ENCODE assay signal across 1 cellular context in the genomic region with DNA sequence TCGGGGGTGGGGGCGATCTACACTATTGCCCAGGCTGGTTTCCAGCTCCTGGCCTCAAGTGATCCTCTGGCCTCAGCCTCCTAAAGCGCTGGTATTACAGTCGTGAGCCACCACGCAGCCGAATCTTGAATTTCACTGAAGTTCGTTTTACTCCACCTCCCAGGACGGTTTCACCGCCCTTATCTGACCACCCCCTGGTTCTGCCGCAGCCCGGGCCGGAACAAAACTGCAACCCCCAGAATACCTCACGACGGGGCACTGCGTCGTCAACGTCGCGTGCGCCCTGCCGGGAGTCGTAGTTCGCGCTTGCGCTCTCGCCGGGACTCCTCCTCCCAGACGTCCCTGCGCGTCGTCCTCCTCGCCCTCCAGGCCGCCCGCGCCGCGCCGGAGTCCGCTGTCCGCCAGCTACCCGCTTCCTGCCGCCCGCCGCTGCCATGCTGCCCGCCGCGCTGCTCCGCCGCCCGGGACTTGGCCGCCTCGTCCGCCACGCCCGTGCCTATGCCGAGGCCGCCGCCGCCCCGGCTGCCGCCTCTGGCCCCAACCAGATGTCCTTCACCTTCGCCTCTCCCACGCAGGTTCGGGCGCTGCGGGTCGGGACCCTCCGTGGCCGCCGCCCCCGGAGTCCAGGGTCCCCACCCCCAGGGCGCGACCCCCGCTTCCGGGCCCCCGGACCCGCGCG.
TF ChIP-seq lines count a peak whose summit lies in the region.

A gene (plus strand): TSS at position 335 of the 679 bp plus-strand sequence. CDS start 100 bp downstream, at position 435.

TF ChIP-seq in HepG2, 621 proteins besides CTCF, POLR2A, EP300 and RAD21 (continued from another document and continues in another):
- TF ChIP-seq, protein P1, sequence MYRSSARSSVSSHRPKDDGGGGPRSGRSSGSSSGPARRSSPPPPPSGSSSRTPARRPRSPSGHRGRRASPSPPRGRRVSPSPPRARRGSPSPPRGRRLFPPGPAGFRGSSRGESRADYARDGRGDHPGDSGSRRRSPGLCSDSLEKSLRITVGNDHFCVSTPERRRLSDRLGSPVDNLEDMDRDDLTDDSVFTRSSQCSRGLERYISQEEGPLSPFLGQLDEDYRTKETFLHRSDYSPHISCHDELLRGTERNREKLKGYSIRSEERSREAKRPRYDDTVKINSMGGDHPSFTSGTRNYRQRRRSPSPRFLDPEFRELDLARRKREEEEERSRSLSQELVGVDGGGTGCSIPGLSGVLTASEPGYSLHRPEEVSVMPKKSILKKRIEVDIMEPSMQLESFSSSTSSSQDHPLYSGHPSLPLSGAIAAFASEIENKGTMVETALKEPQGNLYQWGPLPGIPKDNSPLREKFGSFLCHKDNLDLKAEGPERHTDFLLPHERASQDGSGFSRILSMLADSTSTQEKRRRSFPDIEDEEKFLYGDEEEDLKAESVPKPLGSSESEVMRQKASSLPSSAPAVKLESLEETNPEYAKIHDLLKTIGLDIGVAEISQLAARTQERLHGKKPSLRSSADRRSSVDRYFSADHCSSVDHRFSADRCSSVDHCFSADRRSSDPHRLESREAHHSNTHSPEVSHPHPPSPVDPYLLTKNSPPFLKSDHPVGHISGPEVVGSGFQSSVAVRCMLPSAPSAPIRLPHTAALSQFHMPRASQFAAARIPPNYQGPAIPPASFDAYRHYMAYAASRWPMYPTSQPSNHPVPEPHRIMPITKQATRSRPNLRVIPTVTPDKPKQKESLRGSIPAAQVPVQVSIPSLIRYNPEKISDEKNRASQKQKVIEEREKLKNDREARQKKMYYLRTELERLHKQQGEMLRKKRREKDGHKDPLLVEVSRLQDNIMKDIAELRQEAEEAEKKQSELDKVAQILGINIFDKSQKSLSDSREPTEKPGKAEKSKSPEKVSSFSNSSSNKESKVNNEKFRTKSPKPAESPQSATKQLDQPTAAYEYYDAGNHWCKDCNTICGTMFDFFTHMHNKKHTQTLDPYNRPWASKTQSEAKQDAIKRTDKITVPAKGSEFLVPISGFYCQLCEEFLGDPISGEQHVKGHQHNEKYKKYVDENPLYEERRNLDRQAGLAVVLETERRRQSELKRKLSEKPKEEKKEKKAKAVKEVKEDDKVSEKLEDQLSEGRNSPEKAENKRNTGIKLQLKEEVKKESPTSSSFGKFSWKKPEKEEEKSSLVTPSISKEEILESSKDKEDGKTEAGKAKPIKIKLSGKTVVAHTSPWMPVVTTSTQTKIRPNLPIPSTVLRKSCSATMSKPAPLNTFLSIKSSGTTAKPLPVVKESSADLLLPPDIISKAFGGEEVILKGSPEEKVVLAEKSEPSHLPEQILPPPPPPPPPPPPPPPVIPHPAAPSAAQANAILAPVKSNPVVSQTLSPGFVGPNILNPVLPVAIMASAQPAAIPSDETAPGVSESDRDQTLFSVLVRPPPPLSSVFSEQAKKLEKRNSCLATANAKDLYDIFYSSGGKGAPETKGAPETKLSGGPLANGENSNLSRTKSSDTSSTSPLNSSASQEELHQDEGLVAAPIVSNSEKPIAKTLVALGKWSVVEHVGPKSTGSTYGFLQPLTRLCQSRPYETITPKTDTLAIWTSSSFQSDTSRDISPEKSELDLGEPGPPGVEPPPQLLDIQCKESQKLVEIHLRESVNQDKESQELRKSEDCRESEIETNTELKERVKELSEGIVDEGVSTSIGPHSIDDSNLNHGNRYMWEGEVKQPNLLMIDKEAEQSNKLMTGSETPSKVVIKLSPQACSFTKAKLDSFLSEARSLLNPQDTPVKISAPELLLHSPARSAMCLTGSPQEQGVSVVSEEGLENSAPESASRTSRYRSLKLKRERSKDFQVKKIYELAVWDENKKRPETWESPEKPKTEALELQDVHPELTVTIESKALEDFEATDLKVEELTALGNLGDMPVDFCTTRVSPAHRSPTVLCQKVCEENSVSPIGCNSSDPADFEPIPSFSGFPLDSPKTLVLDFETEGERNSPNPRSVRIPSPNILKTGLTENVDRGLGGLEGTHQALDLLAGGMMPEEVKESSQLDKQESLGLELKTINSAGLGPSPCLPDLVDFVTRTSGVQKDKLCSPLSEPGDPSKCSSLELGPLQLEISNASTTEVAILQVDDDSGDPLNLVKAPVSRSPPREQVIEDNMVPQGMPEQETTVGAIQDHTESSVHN (CRISPR knock-in tag; IDR thresholded peaks at IDR 0.05), result no peak
- TF ChIP-seq, protein P2, sequence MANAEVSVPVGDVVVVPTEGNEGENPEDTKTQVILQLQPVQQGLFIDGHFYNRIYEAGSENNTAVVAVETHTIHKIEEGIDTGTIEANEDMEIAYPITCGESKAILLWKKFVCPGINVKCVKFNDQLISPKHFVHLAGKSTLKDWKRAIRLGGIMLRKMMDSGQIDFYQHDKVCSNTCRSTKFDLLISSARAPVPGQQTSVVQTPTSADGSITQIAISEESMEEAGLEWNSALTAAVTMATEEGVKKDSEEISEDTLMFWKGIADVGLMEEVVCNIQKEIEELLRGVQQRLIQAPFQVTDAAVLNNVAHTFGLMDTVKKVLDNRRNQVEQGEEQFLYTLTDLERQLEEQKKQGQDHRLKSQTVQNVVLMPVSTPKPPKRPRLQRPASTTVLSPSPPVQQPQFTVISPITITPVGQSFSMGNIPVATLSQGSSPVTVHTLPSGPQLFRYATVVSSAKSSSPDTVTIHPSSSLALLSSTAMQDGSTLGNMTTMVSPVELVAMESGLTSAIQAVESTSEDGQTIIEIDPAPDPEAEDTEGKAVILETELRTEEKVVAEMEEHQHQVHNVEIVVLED (CRISPR knock-in tag; IDR thresholded peaks at IDR 0.05; ENCODE audit: borderline replicate concordance), result peak; percentile 99
- TF ChIP-seq ZNF232 (CRISPR knock-in tag; IDR thresholded peaks at IDR 0.05; ENCODE audit: borderline replicate concordance) (peak; percentile 2; the same call in 1 of the 2 replicates), CREM (IDR thresholded peaks at IDR 0.05) (peak; percentile 97), CREM (CRISPR knock-in tag; IDR thresholded peaks at IDR 0.05) (peak; percentile 60; the same call in 1 of the 2 replicates), ZNF101 (CRISPR knock-in tag; IDR thresholded peaks at IDR 0.05; ENCODE audit: borderline replicate concordance, low read depth) (no peak), HDAC1 (CRISPR knock-in tag; IDR thresholded peaks at IDR 0.05) (peak; percentile 60; the same call in 1 of the 2 replicates), ZFP1 (CRISPR knock-in tag; IDR thresholded peaks at IDR 0.05) (no peak), ZSCAN20 (CRISPR knock-in tag; IDR thresholded peaks at IDR 0.05; ENCODE audit: borderline replicate concordance) (peak; percentile 67; the same call in 1 of the 2 replicates), MTF2 (CRISPR knock-in tag; IDR thresholded peaks at IDR 0.05; ENCODE audit: borderline replicate concordance) (no peak), ISL2 (CRISPR knock-in tag; IDR thresholded peaks at IDR 0.05) (peak; percentile 41; the same call in 1 of the 2 replicates), ZFP90 (CRISPR knock-in tag; IDR thresholded peaks at IDR 0.05; ENCODE audit: borderline replicate concordance) (0 out of 2 replicates have a peak, but pooled peaks have one; percentile 54), PHF8 (CRISPR knock-in tag; IDR thresholded peaks at IDR 0.05) (no peak), ZNF383 (CRISPR knock-in tag; IDR thresholded peaks at IDR 0.05; ENCODE audit: borderline replicate concordance) (no peak), ZNF614 (CRISPR knock-in tag; IDR thresholded peaks at IDR 0.05; ENCODE audit: borderline replicate concordance) (no peak), HOXA3 (CRISPR knock-in tag; IDR thresholded peaks at IDR 0.05) (peak; percentile 88), SKI (IDR thresholded peaks at IDR 0.05; ENCODE audit: partially characterized antibody) (no peak), IKZF4 (CRISPR knock-in tag; IDR thresholded peaks at IDR 0.05; ENCODE audit: borderline replicate concordance, low read depth, not compliant biosample characterization) (peak; percentile 80), ZSCAN31 (CRISPR knock-in tag; IDR thresholded peaks at IDR 0.05; ENCODE audit: low read depth) (0 out of 2 replicates have a peak, but pooled peaks have one; percentile 20), ZNF552 (CRISPR knock-in tag; IDR thresholded peaks at IDR 0.05; ENCODE audit: borderline replicate concordance) (no peak), SP1 (IDR thresholded peaks at IDR 0.05) (no peak), SP1 (CRISPR knock-in tag; IDR thresholded peaks at IDR 0.05) (peak; percentile 54), NFE2L1 (CRISPR knock-in tag; IDR thresholded peaks at IDR 0.05; ENCODE audit: borderline replicate concordance) (no peak)
- TF ChIP-seq, protein P3, sequence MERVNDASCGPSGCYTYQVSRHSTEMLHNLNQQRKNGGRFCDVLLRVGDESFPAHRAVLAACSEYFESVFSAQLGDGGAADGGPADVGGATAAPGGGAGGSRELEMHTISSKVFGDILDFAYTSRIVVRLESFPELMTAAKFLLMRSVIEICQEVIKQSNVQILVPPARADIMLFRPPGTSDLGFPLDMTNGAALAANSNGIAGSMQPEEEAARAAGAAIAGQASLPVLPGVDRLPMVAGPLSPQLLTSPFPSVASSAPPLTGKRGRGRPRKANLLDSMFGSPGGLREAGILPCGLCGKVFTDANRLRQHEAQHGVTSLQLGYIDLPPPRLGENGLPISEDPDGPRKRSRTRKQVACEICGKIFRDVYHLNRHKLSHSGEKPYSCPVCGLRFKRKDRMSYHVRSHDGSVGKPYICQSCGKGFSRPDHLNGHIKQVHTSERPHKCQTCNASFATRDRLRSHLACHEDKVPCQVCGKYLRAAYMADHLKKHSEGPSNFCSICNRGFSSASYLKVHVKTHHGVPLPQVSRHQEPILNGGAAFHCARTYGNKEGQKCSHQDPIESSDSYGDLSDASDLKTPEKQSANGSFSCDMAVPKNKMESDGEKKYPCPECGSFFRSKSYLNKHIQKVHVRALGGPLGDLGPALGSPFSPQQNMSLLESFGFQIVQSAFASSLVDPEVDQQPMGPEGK (CRISPR knock-in tag; IDR thresholded peaks at IDR 0.05), result peak; percentile 59; the same call in 1 of the 2 replicates
- TF ChIP-seq, protein P4, sequence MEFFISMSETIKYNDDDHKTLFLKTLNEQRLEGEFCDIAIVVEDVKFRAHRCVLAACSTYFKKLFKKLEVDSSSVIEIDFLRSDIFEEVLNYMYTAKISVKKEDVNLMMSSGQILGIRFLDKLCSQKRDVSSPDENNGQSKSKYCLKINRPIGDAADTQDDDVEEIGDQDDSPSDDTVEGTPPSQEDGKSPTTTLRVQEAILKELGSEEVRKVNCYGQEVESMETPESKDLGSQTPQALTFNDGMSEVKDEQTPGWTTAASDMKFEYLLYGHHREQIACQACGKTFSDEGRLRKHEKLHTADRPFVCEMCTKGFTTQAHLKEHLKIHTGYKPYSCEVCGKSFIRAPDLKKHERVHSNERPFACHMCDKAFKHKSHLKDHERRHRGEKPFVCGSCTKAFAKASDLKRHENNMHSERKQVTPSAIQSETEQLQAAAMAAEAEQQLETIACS (CRISPR knock-in tag; IDR thresholded peaks at IDR 0.05), result no peak
- TF ChIP-seq, protein P5, sequence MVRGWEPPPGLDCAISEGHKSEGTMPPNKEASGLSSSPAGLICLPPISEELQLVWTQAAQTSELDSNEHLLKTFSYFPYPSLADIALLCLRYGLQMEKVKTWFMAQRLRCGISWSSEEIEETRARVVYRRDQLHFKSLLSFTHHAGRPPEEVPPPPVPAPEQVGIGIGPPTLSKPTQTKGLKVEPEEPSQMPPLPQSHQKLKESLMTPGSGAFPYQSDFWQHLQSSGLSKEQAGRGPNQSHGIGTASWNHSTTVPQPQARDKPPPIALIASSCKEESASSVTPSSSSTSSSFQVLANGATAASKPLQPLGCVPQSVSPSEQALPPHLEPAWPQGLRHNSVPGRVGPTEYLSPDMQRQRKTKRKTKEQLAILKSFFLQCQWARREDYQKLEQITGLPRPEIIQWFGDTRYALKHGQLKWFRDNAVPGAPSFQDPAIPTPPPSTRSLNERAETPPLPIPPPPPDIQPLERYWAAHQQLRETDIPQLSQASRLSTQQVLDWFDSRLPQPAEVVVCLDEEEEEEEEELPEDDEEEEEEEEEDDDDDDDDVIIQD (CRISPR knock-in tag; IDR thresholded peaks at IDR 0.05; ENCODE audit: low read depth), result no peak
- TF ChIP-seq, protein P6, sequence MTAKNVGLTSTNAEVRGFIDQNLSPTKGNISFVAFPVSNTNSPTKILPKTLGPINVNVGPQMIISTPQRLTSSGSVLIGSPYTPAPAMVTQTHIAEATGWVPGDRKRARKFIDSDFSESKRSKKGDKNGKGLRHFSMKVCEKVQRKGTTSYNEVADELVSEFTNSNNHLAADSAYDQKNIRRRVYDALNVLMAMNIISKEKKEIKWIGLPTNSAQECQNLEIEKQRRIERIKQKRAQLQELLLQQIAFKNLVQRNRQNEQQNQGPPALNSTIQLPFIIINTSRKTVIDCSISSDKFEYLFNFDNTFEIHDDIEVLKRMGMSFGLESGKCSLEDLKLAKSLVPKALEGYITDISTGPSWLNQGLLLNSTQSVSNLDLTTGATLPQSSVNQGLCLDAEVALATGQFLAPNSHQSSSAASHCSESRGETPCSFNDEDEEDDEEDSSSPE (CRISPR knock-in tag; IDR thresholded peaks at IDR 0.05), result peak; percentile 62
